Comparison of ENCODE assay signal across 8 cellular contexts in the genomic region with DNA sequence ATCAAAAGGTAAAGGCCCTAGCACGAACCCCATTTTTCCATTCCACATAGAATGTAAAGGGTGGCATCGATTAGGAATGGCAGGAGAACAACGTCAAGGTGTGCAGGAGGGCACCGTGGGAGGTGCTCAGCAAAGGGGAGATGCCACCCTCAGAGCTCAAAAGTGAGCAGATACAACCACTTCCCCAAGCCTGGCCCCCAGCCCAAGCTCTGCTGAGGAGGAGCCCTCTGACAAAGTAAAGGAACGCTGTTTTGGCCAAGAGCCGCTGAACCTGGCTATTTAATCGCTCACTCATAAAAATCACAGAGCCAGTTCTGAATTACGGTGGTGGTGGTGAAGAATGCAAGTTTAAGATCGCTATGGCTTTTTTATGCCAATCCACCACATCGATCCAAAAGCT. TPM values are rescaled to one million over a fixed set of nuclear protein-coding genes. Genes with fewer than 3 reads are reported as not detected.
A peak's percentile ranks its signal among the peaks of the same experiment; 100 is the strongest.
DNase-seq lines count a peak whose midpoint lies in the region; ATAC-seq, FAIRE-seq and TF ChIP-seq lines count a peak whose summit lies in the region.

No MANE protein-coding gene starts in this region.

- H3K4me1 ChIP-seq in thymus (ENCODE audit: control insufficient read depth, insufficient read depth, low read length), result peaks cover 7% of the 10 kb centered on the region

- H3K9me3 ChIP-seq in thymus (ENCODE audit: control insufficient read depth), result no peaks in the 10 kb centered on the region

- H3K4me1 Mint-ChIP-seq in activated CD8-positive, alpha-beta memory T cell treated with anti-CD3 and anti-CD28 coated beads, Interleukin-2, amount 10 ng/mL, durations not matched to agents 7 days and 5 days, result peaks cover 38% of the 10 kb centered on the region
- peaks cover 31% of the 10 kb centered on the region for H3K4me1 Mint-ChIP-seq in activated naive CD8-positive, alpha-beta T cell treated with anti-CD3 and anti-CD28 coated beads, Interleukin-2, amount 10 ng/mL, durations not matched to agents 7 days and 5 days

- H3K27me3 ChIP-seq in kidney epithelial cell (ENCODE audit: control insufficient read depth, insufficient read depth, low read length), result no peaks in the 10 kb centered on the region
- H3K27me3 ChIP-seq in thymus (ENCODE audit: control insufficient read depth, insufficient read depth), result no peaks in the 10 kb centered on the region

- 36% methylated on average over 10 of the region's 10 CpGs for WGBS in thymus

- H3K4me3 ChIP-seq in kidney epithelial cell (ENCODE audit: low read depth, low read length) (peak overlapping the region; percentile 93), thymus (ENCODE audit: low read length) (peak overlapping the region; percentile 74)

- no peak for ATAC-seq in activated CD8-positive, alpha-beta memory T cell treated with anti-CD3 and anti-CD28 coated beads, Interleukin-2, amount 10 ng/mL, durations not matched to agents 7 days and 5 days
- no peak for ATAC-seq in activated naive CD8-positive, alpha-beta T cell treated with anti-CD3 and anti-CD28 coated beads, Interleukin-2, amount 10 ng/mL, durations not matched to agents 7 days and 5 days (ENCODE audit: low read depth)
- no peak for ATAC-seq in HG02852 (IDR thresholded peaks at IDR 0.05; ENCODE audit: unreplicated experiment)

- POLR2A ChIA-PET in activated naive CD8-positive, alpha-beta T cell treated with anti-CD3 and anti-CD28 coated beads, Interleukin-2, amount 10 ng/mL, durations not matched to agents 7 days and 5 days (lab: Charles Lee), result interaction anchor here (0.6 to 2.9 kb wide), 13 partner anchors 8 to 441 kb away, joined by 3 to 23 read pairs (median 5); a partner anchor contains a TSS

- no peaks in the 10 kb centered on the region for H3K27me3 Mint-ChIP-seq in activated CD8-positive, alpha-beta memory T cell treated with anti-CD3 and anti-CD28 coated beads, Interleukin-2, amount 10 ng/mL, durations not matched to agents 7 days and 5 days
- H3K27me3 Mint-ChIP-seq in activated naive CD8-positive, alpha-beta T cell treated with anti-CD3 and anti-CD28 coated beads, Interleukin-2, amount 10 ng/mL, durations not matched to agents 7 days and 5 days, result peaks cover 6% of the 10 kb centered on the region

- no peaks in the 10 kb centered on the region for H3K36me3 ChIP-seq in kidney epithelial cell (ENCODE audit: control insufficient read depth, insufficient read depth, low read length)
- peaks cover 6% of the 10 kb centered on the region for H3K36me3 ChIP-seq in thymus (ENCODE audit: control insufficient read depth, insufficient read depth)

- FAIRE-seq in urothelium cell line (lab: Jason Lieb, UNC), result no peak

- DNase-seq in activated CD8-positive, alpha-beta memory T cell treated with anti-CD3 and anti-CD28 coated beads, Interleukin-2, amount 10 ng/mL, durations not matched to agents 7 days and 5 days, result no peak
- DNase-seq in activated CD8-positive, alpha-beta memory T cell treated with anti-CD3 and anti-CD28 coated beads, Interleukin-2, amount 50 U/mL, for 4 hours, result no peak
- DNase-seq in activated naive CD8-positive, alpha-beta T cell treated with anti-CD3 and anti-CD28 coated beads, Interleukin-2, amount 10 ng/mL, durations not matched to agents 7 days and 5 days, result no peak
- DNase-seq in kidney epithelial cell (ENCODE audit: low read depth), result no peak
- DNase-seq in SW480 (ENCODE audit: low spot score), result no peak
- DNase-seq in urothelium cell line (ENCODE audit: low spot score), result no peak

- H3K27ac Mint-ChIP-seq in activated CD8-positive, alpha-beta memory T cell treated with anti-CD3 and anti-CD28 coated beads, Interleukin-2, amount 10 ng/mL, durations not matched to agents 7 days and 5 days, result peak overlapping the region; percentile 95
- H3K27ac Mint-ChIP-seq in activated naive CD8-positive, alpha-beta T cell treated with anti-CD3 and anti-CD28 coated beads, Interleukin-2, amount 10 ng/mL, durations not matched to agents 7 days and 5 days, result peak overlapping the region; percentile 89

- H3K4me3 Mint-ChIP-seq in activated CD8-positive, alpha-beta memory T cell treated with anti-CD3 and anti-CD28 coated beads, Interleukin-2, amount 10 ng/mL, durations not matched to agents 7 days and 5 days, result peak overlapping the region; percentile 82
- H3K4me3 Mint-ChIP-seq in activated naive CD8-positive, alpha-beta T cell treated with anti-CD3 and anti-CD28 coated beads, Interleukin-2, amount 10 ng/mL, durations not matched to agents 7 days and 5 days, result peak overlapping the region; percentile 90

- peak overlapping the region; percentile 81 for H3K27ac ChIP-seq in thymus (ENCODE audit: low read depth)

- H3K9me3 Mint-ChIP-seq in activated CD8-positive, alpha-beta memory T cell treated with anti-CD3 and anti-CD28 coated beads, Interleukin-2, amount 10 ng/mL, durations not matched to agents 7 days and 5 days (ENCODE audit: low read depth), result no peaks in the 10 kb centered on the region
- no peaks in the 10 kb centered on the region for H3K9me3 Mint-ChIP-seq in activated naive CD8-positive, alpha-beta T cell treated with anti-CD3 and anti-CD28 coated beads, Interleukin-2, amount 10 ng/mL, durations not matched to agents 7 days and 5 days

- H3K36me3 Mint-ChIP-seq in activated CD8-positive, alpha-beta memory T cell treated with anti-CD3 and anti-CD28 coated beads, Interleukin-2, amount 10 ng/mL, durations not matched to agents 7 days and 5 days, result no peaks in the 10 kb centered on the region
- peaks cover 3% of the 10 kb centered on the region for H3K36me3 Mint-ChIP-seq in activated naive CD8-positive, alpha-beta T cell treated with anti-CD3 and anti-CD28 coated beads, Interleukin-2, amount 10 ng/mL, durations not matched to agents 7 days and 5 days

- no peak for TF ChIP-seq CTCF in kidney epithelial cell (IDR thresholded peaks at IDR 0.05; ENCODE audit: insufficient read depth, low read length, poor library complexity, severe bottlenecking)

- CTCF ChIA-PET in activated CD8-positive, alpha-beta memory T cell treated with anti-CD3 and anti-CD28 coated beads, Interleukin-2, amount 10 ng/mL, durations not matched to agents 7 days and 5 days (lab: Charles Lee), result interaction anchor here (0.7 to 5.5 kb wide), 14 partner anchors 10 to 556 kb away, joined by 3 to 37 read pairs (median 4); a partner anchor contains a TSS

RNA-seq across cellular contexts. Expression of a gene that starts 12.4 kb away (rescaled TPM):
- 10 to 100 TPM; 27.9 to 39.5 TPM for total RNA-seq in activated CD8-positive, alpha-beta memory T cell treated with anti-CD3 and anti-CD28 coated beads, Interleukin-2, amount 10 ng/mL, durations not matched to agents 7 days and 5 days
- total RNA-seq in activated naive CD8-positive, alpha-beta T cell treated with anti-CD3 and anti-CD28 coated beads, Interleukin-2, amount 10 ng/mL, durations not matched to agents 7 days and 5 days, result 10 to 100 TPM; 36.1 to 40.5 TPM
- total RNA-seq in kidney epithelial cell, result 39.9 and 46.7 TPM in 2 replicates
- 20.5 TPM for polyA plus RNA-seq in thymus
